ENCODE assay signal across 11 cellular contexts in genomic region chr5:15463231-15463630, GRCh38. TPM values are rescaled to one million over a fixed set of nuclear protein-coding genes. Genes with fewer than 3 reads are reported as not detected.
A peak's percentile ranks its signal among the peaks of the same experiment; 100 is the strongest.
DNase-seq lines count a peak whose midpoint lies in the region; ATAC-seq and TF ChIP-seq lines count a peak whose summit lies in the region.
"Had no signal": no experiment of that assay in that cellular context is flagged by ENCODE, and none has a peak within 500 bp of the region (broad histone marks: within the 10 kb centered on the region; RNA-seq: fewer than 3 reads in every experiment).

No MANE protein-coding gene starts in this region.

- intact Hi-C loops in heart left ventricle (cut with DNase I): loop anchor here in 9 of 10 donors (2.0 to 10.0 kb wide), 8 partner anchors 332 to 992 kb away; no protein-coding TSS in a partner anchor
- intact Hi-C loops in left ventricle myocardium superior (cut with micrococcal nuclease): loop anchor here (10.0 kb wide), 1 partner anchor 532 kb away; no protein-coding TSS in a partner anchor
- intact Hi-C loops in uterus (cut with DNase I; ENCODE audit: low total_unique reads): no loop called here

- no peak overlapping the region for H3K27ac ChIP-seq in heart left ventricle
- no peak overlapping the region for H3K27ac ChIP-seq in uterus

- TF ChIP-seq CTCF in heart left ventricle (IDR thresholded peaks at IDR 0.05) (peak in 11 of 12 donors; percentile 13 to 58 (median 52)), uterus (IDR thresholded peaks at IDR 0.05) (peak in 3 of 4 experiments; percentile 39 to 48 (median 47)), GM10266 (IDR thresholded peaks at IDR 0.05; ENCODE audit: control insufficient read depth, insufficient read depth, low read depth, missing control alignments) (no peak)

- no peak for ATAC-seq in heart left ventricle
- ATAC-seq in left ventricle myocardium superior: no peak
- ATAC-seq in HG03342 (IDR thresholded peaks at IDR 0.05; ENCODE audit: unreplicated experiment): no peak

- TF ChIP-seq POLR2A in heart left ventricle (IDR thresholded peaks at IDR 0.05) (no peak), uterus (IDR thresholded peaks at IDR 0.05) (no peak)

- H3K9me3 ChIP-seq in heart left ventricle (peaks cover 0 to 14% (median 0%) of the 10 kb centered on the region in 12 donors), uterus (no peaks in the 10 kb centered on the region)

- H3K27me3 ChIP-seq in heart left ventricle (no peaks in the 10 kb centered on the region), uterus (no peaks in the 10 kb centered on the region)

- H3K36me3 ChIP-seq in heart left ventricle (no peaks in the 10 kb centered on the region), uterus (no peaks in the 10 kb centered on the region)

- no peak for DNase-seq in heart left ventricle
- DNase-seq in left ventricle myocardium superior: no peak
- DNase-seq in SK-N-DZ (ENCODE audit: low spot score): peak; percentile 29
- DNase-seq in glomerular endothelial cell (ENCODE audit: extremely low read depth, low read depth, low spot score): peak; percentile 12
- no peak for DNase-seq in uterus
- no peak for DNase-seq in GM10266 (ENCODE audit: extremely low spot score)
- DNase-seq in NOMO-1 treated with DMSO at 0.1 percent for 48 hours (lab: John Stamatoyannopoulos, UW; ENCODE audit: unreplicated experiment): no peak
- DNase-seq: naive B cell, NCI-H226 had no signal

- H3K4me3 ChIP-seq in heart left ventricle (no peak overlapping the region), uterus (no peak overlapping the region)

- no peaks in the 10 kb centered on the region for H3K4me1 ChIP-seq in heart left ventricle
- no peaks in the 10 kb centered on the region for H3K4me1 ChIP-seq in uterus

RNA-seq across cellular contexts. Expression of gene FBXL7, which starts 36.7 kb away (rescaled TPM):
- total RNA-seq in heart left ventricle: 10 to 100 TPM; 17.6 to 27.6 (median 24.5) TPM
- polyA plus RNA-seq in heart left ventricle: 10 to 100 TPM in 1 of 2 donors, 1 to 10 TPM in 1; 8.7 to 13.2 TPM
- 21.6 TPM for total RNA-seq in left ventricle myocardium superior
- polyA plus RNA-seq in SK-N-DZ (2014; cell fraction: cytosol; rRNA removed): 7.2 and 8.9 TPM in 2 replicates
- polyA plus RNA-seq in SK-N-DZ (2014; cell fraction: nucleus; rRNA removed): 17.9 and 24.8 TPM in 2 replicates
- total RNA-seq in glomerular endothelial cell: 26.4 and 41.9 TPM in 2 replicates
- 10 to 100 TPM in 3 of 4 donors, 1 to 10 TPM in 1; 6.5 to 37.0 (median 19.7) TPM for total RNA-seq in uterus
- polyA plus RNA-seq: CD14-positive monocyte had no signal

Comparison
In these comparisons a context has a peak if more than half of its experiments do, and no peak if none do; other contexts are left out.
1. DNase-seq: peak in SK-N-DZ (single experiment) and glomerular endothelial cell (single experiment); none in heart left ventricle (0 of 5), left ventricle myocardium superior (single experiment), uterus (0 of 2), GM10266 (single experiment) and NOMO-1 treated with DMSO at 0.1 percent for 48 hours (single experiment).